1 cellular context compared by ENCODE assay signal in the genomic region with DNA sequence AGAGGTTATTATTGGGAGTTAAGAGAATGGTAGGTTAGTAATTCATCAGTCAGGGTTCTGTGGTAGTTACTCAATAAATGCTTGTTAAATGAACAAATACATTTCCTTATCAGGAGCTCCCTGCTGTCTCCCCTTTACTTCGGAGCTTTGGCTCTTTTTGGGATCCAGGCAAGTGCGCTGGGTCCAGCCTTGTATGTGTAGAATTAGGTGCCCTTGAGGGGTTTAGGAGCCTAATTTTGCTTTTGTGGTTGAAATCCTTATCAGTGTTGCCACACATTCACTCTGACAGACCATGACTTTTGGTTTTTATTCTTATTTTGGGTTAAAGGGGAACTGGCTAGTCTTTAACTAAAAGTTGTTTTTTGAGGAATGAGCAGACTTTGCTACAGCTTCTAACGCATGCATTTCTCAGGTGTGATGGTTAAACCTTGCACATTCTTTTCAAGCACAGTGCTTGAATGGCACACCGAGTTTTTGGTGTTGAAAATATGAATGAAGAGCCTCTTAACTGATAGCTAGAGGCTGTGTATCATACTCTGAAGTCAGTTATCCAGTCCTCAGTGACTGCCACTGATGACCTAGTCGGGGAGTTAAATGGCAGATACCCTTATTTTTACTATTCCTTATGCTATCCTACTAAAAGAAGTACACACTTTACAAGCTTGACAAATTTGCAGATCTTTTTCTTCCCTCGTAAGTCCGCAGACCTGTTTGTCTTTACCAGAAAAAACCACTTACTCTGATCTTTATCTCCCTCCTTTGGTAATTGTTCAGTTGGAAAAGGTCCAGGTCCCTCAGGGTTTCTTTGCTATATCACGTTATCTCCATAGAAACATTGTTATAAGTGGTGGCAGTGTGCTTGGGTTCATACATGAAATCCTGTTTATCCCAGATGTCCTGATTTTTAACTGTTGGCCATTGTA.
TF ChIP-seq lines count a peak whose summit lies in the region.

No MANE protein-coding gene starts in this region.

TF ChIP-seq in SK-N-SH, 30 proteins besides CTCF, POLR2A, EP300 and RAD21 (continued from another document):
- TF ChIP-seq TCF12 (IDR thresholded peaks at IDR 0.05) (peak; percentile 69), SMC3 (IDR thresholded peaks at IDR 0.05; ENCODE audit: low read depth, low read length) (no peak), EZH2phosphoT487 (IDR thresholded peaks at IDR 0.05; ENCODE audit: borderline replicate concordance, low read depth) (no peak), GABPA (IDR thresholded peaks at IDR 0.05; ENCODE audit: low read depth) (no peak), MAX (IDR thresholded peaks at IDR 0.05; ENCODE audit: low read depth) (no peak), RCOR1 (IDR thresholded peaks at IDR 0.05; ENCODE audit: low read length) (peak; percentile 91; the same call in 1 of the 2 replicates), NRF1 (IDR thresholded peaks at IDR 0.05; ENCODE audit: low read depth, low read length) (no peak), ZBTB33 (IDR thresholded peaks at IDR 0.05; ENCODE audit: borderline replicate concordance, low read depth) (no peak), ELF1 (IDR thresholded peaks at IDR 0.05) (no peak)
- TF ChIP-seq, protein P1, sequence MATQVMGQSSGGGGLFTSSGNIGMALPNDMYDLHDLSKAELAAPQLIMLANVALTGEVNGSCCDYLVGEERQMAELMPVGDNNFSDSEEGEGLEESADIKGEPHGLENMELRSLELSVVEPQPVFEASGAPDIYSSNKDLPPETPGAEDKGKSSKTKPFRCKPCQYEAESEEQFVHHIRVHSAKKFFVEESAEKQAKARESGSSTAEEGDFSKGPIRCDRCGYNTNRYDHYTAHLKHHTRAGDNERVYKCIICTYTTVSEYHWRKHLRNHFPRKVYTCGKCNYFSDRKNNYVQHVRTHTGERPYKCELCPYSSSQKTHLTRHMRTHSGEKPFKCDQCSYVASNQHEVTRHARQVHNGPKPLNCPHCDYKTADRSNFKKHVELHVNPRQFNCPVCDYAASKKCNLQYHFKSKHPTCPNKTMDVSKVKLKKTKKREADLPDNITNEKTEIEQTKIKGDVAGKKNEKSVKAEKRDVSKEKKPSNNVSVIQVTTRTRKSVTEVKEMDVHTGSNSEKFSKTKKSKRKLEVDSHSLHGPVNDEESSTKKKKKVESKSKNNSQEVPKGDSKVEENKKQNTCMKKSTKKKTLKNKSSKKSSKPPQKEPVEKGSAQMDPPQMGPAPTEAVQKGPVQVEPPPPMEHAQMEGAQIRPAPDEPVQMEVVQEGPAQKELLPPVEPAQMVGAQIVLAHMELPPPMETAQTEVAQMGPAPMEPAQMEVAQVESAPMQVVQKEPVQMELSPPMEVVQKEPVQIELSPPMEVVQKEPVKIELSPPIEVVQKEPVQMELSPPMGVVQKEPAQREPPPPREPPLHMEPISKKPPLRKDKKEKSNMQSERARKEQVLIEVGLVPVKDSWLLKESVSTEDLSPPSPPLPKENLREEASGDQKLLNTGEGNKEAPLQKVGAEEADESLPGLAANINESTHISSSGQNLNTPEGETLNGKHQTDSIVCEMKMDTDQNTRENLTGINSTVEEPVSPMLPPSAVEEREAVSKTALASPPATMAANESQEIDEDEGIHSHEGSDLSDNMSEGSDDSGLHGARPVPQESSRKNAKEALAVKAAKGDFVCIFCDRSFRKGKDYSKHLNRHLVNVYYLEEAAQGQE (IDR thresholded peaks at IDR 0.05; ENCODE audit: low read depth, low read length): no peak
